12 cellular contexts compared by ENCODE assay signal in genomic region chrY:18664559-18664958, GRCh38.
"Had no signal": no experiment of that assay in that cellular context is flagged by ENCODE, and none has a peak within 500 bp of the region (broad histone marks: within the 10 kb centered on the region; RNA-seq: fewer than 3 reads in every experiment).

No MANE protein-coding gene starts in this region.

- DNase-seq: activated CD4-positive, CD25-positive, alpha-beta regulatory T cell; activated naive CD4-positive, alpha-beta T cell treated with anti-CD3 and anti-CD28 coated beads, Interleukin-2, amount 10 ng/mL, durations not matched to agents 7 days and 5 days; dermis blood vessel endothelial cell; glutamatergic neuron; immature natural killer cell; left cardiac atrium; midbrain; stimulated activated CD4-positive, alpha-beta T cell treated with anti-CD3 and anti-CD28 coated beads, Interleukin-2, amount 100 ng/mL, for 48 hours had no signal

- ATAC-seq: left cardiac atrium had no signal

- H3K4me3 ChIP-seq: esophagus muscularis mucosa, lung, neural progenitor cell, thoracic aorta had no signal
